ENCODE assay signal across 25 cellular contexts in the genomic region with DNA sequence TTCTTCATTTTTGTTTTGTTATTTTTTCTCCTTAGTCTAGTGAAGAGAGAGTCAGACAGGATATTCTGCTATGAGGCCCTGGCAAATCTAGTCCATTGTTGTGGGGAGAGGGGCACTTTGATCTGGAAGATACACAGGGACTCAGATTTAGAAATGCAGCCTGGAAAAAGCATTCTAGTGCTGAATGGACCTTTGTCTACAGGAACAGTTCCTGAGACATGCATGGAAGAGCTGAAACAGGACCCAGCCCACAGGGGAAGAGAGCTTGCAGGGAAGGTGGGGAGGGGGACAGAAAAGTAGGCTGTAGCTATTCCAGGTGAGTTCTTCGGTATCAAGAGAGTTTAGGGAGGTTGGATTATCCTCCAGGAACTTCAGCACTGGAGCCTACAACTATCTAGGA.
A peak's percentile ranks its signal among the peaks of the same experiment; 100 is the strongest.
DNase-seq lines count a peak whose midpoint lies in the region; ATAC-seq and TF ChIP-seq lines count a peak whose summit lies in the region.
"Had no signal": no experiment of that assay in that cellular context is flagged by ENCODE, and none has a peak within 500 bp of the region (broad histone marks: within the 10 kb centered on the region; RNA-seq: fewer than 3 reads in every experiment).

No MANE protein-coding gene starts in this region.

- POLR2A ChIA-PET in naive thymus-derived CD8-positive, alpha-beta T cell (lab: Charles Lee): interaction anchor here (1.0 kb wide), 1 partner anchor 98 kb away, joined by 5 read pairs; the partner anchor contains the start of gene AKT3
- POLR2A ChIA-PET in WTC11 (lab: Charles Lee): no interaction called here

- H3K27me3 Mint-ChIP-seq in central memory CD8-positive, alpha-beta T cell: no peaks in the 10 kb centered on the region
- H3K27me3 Mint-ChIP-seq in naive thymus-derived CD8-positive, alpha-beta T cell: no peaks in the 10 kb centered on the region
- H3K27me3 Mint-ChIP-seq in WTC11 (ENCODE audit: low read depth): no peaks in the 10 kb centered on the region

- H3K27ac Mint-ChIP-seq in central memory CD8-positive, alpha-beta T cell (ENCODE audit: low read depth): peak overlapping the region; percentile 45
- H3K27ac Mint-ChIP-seq in naive thymus-derived CD8-positive, alpha-beta T cell: peak overlapping the region in 8 of 10 donors; percentile 19 to 93 (median 68)
- H3K27ac Mint-ChIP-seq in WTC11: no peak overlapping the region
- H3K27ac Mint-ChIP-seq: activated naive CD4-positive, alpha-beta T cell treated with anti-CD3 and anti-CD28 coated beads for 36 hours had no signal

- no peak for ATAC-seq in central memory CD8-positive, alpha-beta T cell (replicated peaks; ENCODE audit: extremely low read depth, poor library complexity, severe bottlenecking)
- ATAC-seq in naive thymus-derived CD8-positive, alpha-beta T cell: no peak
- ATAC-seq in WTC11: no peak
- ATAC-seq: K562; left lung; stimulated activated naive CD8-positive, alpha-beta T cell treated with anti-CD3 and anti-CD28 coated beads, Interleukin-15, Interleukin-2, amounts not matched to agents 100 U/mL and 50 U/mL, for 24 hours had no signal

- CTCF ChIA-PET in WTC11 (lab: Charles Lee): interaction anchor here (1.3 kb wide), 2 partner anchors 12 to 45 kb away, joined by 4 read pairs; no protein-coding TSS in a partner anchor

- H3K4me1 Mint-ChIP-seq in central memory CD8-positive, alpha-beta T cell: peaks cover 43% of the 10 kb centered on the region
- peaks cover 28 to 56% (median 43%) of the 10 kb centered on the region in 4 donors for H3K4me1 Mint-ChIP-seq in naive thymus-derived CD8-positive, alpha-beta T cell
- H3K4me1 Mint-ChIP-seq in WTC11: peaks cover 56% of the 10 kb centered on the region

- no peak overlapping the region for H3K4me3 Mint-ChIP-seq in central memory CD8-positive, alpha-beta T cell
- H3K4me3 Mint-ChIP-seq in naive thymus-derived CD8-positive, alpha-beta T cell: peak overlapping the region in 3 of 10 donors; percentile 2 to 33 (median 22)
- H3K4me3 Mint-ChIP-seq in WTC11: no peak overlapping the region
- H3K4me3 Mint-ChIP-seq: activated naive CD4-positive, alpha-beta T cell treated with anti-CD3 and anti-CD28 coated beads for 36 hours had no signal

- H3K36me3 Mint-ChIP-seq in central memory CD8-positive, alpha-beta T cell (ENCODE audit: insufficient read depth): no peaks in the 10 kb centered on the region
- peaks cover 0 to 4% (median 0%) of the 10 kb centered on the region in 3 donors for H3K36me3 Mint-ChIP-seq in naive thymus-derived CD8-positive, alpha-beta T cell
- H3K36me3 Mint-ChIP-seq in WTC11: no peaks in the 10 kb centered on the region

- no peak for TF ChIP-seq CTCF in WTC11 (IDR thresholded peaks at IDR 0.05)

- no peaks in the 10 kb centered on the region for H3K9me3 Mint-ChIP-seq in central memory CD8-positive, alpha-beta T cell
- no peaks in the 10 kb centered on the region for H3K9me3 Mint-ChIP-seq in naive thymus-derived CD8-positive, alpha-beta T cell
- H3K9me3 Mint-ChIP-seq in WTC11: no peaks in the 10 kb centered on the region
- H3K9me3 Mint-ChIP-seq: activated naive CD4-positive, alpha-beta T cell treated with anti-CD3 and anti-CD28 coated beads for 36 hours had no signal

- DNase-seq in NCI-H1694 treated with DMSO at 0.1 percent for 48 hours (lab: John Stamatoyannopoulos, UW) (peak; percentile 100), NCI-H1694 (lab: John Stamatoyannopoulos, UW) (no peak), COLO829 (ENCODE audit: low spot score) (peak; percentile 38), DMS 273 treated with DMSO at 0.1 percent for 48 hours (lab: John Stamatoyannopoulos, UW) (no peak), NCI-H748 treated with DMSO at 0.1 percent for 48 hours (lab: John Stamatoyannopoulos, UW) (no peak), WTC11 (ENCODE audit: low spot score) (no peak)
- DNase-seq in central memory CD8-positive, alpha-beta T cell (ENCODE audit: low spot score in 2 of 2): no peak
- peak in 1 of 10 donors; percentile 4 for DNase-seq in naive thymus-derived CD8-positive, alpha-beta T cell
- DNase-seq: activated CD4-positive, CD25-positive, alpha-beta regulatory T cell treated with anti-CD3 and anti-CD28 coated beads, Interleukin-2, amount 50 U/mL, for 72 hours; activated CD8-positive, alpha-beta memory T cell treated with anti-CD3 and anti-CD28 coated beads for 24 hours; activated naive CD4-positive, alpha-beta T cell treated with anti-CD3 and anti-CD28 coated beads for 36 hours; activated T-cell treated with anti-CD3 and anti-CD28 coated beads, Interleukin-2, amount 50 U/mL, for 48 hours; colonic mucosa; DMS79; esophagus squamous epithelium; foreskin melanocyte; GF-D8; HCEC 1CT; left lung; NCI-H1105; NCI-H2029 treated with DMSO at 0.1 percent for 48 hours; NCI-H774; stimulated activated naive CD8-positive, alpha-beta T cell treated with anti-CD3 and anti-CD28 coated beads, Interleukin-15, Interleukin-2, amounts not matched to agents 100 U/mL and 50 U/mL, for 24 hours; testis had no signal

TF ChIP-seq in WTC11, 78 proteins besides CTCF, POLR2A, EP300 and RAD21:
- TF ChIP-seq ATF1 (CRISPR knock-in tag; IDR thresholded peaks at IDR 0.05): no peak
- no peak for TF ChIP-seq ZSCAN18 (CRISPR knock-in tag; IDR thresholded peaks at IDR 0.05)
- TF ChIP-seq TP53 (CRISPR knock-in tag; IDR thresholded peaks at IDR 0.05): no peak
- no peak for TF ChIP-seq TEAD4 (CRISPR knock-in tag; IDR thresholded peaks at IDR 0.05)
- no peak for TF ChIP-seq NR1H2 (CRISPR knock-in tag; IDR thresholded peaks at IDR 0.05)
- TF ChIP-seq ATF3 (CRISPR knock-in tag; conservative IDR thresholded peaks at IDR 0.05): no peak
- TF ChIP-seq NFE2L1 (CRISPR knock-in tag; IDR thresholded peaks at IDR 0.05): no peak
- no peak for TF ChIP-seq ZNF396 (CRISPR knock-in tag; IDR thresholded peaks at IDR 0.05; ENCODE audit: borderline replicate concordance)
- no peak for TF ChIP-seq FOXJ3 (CRISPR knock-in tag; IDR thresholded peaks at IDR 0.05; ENCODE audit: borderline replicate concordance)
- no peak for TF ChIP-seq SP1 (CRISPR knock-in tag; conservative IDR thresholded peaks at IDR 0.05)
- TF ChIP-seq, protein P1, sequence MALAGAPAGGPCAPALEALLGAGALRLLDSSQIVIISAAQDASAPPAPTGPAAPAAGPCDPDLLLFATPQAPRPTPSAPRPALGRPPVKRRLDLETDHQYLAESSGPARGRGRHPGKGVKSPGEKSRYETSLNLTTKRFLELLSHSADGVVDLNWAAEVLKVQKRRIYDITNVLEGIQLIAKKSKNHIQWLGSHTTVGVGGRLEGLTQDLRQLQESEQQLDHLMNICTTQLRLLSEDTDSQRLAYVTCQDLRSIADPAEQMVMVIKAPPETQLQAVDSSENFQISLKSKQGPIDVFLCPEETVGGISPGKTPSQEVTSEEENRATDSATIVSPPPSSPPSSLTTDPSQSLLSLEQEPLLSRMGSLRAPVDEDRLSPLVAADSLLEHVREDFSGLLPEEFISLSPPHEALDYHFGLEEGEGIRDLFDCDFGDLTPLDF (CRISPR knock-in tag; IDR thresholded peaks at IDR 0.05): no peak
- TF ChIP-seq NR2C2 (CRISPR knock-in tag; IDR thresholded peaks at IDR 0.05): no peak
- TF ChIP-seq HMGA2 (CRISPR knock-in tag; IDR thresholded peaks at IDR 0.05): no peak
- TF ChIP-seq, protein P2, sequence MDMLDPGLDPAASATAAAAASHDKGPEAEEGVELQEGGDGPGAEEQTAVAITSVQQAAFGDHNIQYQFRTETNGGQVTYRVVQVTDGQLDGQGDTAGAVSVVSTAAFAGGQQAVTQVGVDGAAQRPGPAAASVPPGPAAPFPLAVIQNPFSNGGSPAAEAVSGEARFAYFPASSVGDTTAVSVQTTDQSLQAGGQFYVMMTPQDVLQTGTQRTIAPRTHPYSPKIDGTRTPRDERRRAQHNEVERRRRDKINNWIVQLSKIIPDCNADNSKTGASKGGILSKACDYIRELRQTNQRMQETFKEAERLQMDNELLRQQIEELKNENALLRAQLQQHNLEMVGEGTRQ (CRISPR knock-in tag; IDR thresholded peaks at IDR 0.05): no peak
- no peak for TF ChIP-seq FOXP1 (CRISPR knock-in tag; IDR thresholded peaks at IDR 0.05; ENCODE audit: borderline replicate concordance)
- TF ChIP-seq, protein P3, sequence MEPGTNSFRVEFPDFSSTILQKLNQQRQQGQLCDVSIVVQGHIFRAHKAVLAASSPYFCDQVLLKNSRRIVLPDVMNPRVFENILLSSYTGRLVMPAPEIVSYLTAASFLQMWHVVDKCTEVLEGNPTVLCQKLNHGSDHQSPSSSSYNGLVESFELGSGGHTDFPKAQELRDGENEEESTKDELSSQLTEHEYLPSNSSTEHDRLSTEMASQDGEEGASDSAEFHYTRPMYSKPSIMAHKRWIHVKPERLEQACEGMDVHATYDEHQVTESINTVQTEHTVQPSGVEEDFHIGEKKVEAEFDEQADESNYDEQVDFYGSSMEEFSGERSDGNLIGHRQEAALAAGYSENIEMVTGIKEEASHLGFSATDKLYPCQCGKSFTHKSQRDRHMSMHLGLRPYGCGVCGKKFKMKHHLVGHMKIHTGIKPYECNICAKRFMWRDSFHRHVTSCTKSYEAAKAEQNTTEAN (CRISPR knock-in tag; IDR thresholded peaks at IDR 0.05): no peak
- TF ChIP-seq IRF1 (CRISPR knock-in tag; IDR thresholded peaks at IDR 0.05): no peak
TF ChIP-seq in WTC11: peak in this region for 0.

Comparison
In these comparisons a context has a peak if more than half of its experiments do, and no peak if none do; other contexts are left out.
1. DNase-seq: peak in NCI-H1694 treated with DMSO at 0.1 percent for 48 hours (single experiment) and COLO829 (single experiment); none in NCI-H1694 (single experiment), central memory CD8-positive, alpha-beta T cell (0 of 2), DMS 273 treated with DMSO at 0.1 percent for 48 hours (single experiment), NCI-H748 treated with DMSO at 0.1 percent for 48 hours (single experiment) and WTC11 (single experiment).